ENCODE assay signal across 8 cellular contexts in the genomic region with DNA sequence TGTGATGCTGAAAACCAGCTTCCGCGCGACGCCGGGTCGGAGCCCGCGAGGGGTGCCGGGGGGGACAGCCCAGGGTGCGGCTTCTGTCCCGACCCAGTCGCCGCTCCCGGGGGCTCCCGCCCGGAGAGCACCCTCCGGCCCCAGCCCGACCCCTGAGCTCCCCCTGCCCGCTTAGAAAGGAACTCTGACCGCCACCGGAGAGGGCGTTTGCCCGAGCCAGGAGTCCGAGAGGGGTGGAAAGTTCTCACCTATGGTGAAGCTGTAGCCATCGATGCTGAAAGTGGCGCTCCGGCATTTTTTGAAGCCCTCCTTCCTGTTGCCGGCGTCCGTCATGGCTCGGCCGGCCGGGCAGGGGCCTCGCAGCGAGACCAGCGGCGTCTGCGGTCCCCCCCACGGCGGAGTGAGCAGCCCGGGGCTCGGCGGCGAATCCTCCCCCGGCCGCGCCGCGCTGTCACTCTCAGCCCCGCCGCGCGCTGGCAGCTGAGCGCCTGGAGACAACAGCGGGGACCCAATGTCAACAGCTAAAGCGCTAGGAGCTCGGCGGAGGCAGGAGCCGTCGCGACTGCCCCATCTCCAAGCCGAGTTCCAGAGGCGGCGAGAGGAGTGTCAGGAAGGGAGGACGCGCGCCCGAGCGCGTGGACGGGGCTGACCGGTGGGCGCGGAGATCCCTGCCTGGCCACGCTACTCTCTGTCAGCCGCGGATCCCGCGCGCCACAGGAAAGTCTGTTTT.
DNase-seq lines count a peak whose midpoint lies in the region; ATAC-seq and TF ChIP-seq lines count a peak whose summit lies in the region.
"Had no signal": no experiment of that assay in that cellular context is flagged by ENCODE, and none has a peak within 500 bp of the region (broad histone marks: within the 10 kb centered on the region; RNA-seq: fewer than 3 reads in every experiment).

No MANE protein-coding gene starts in this region.

- H3K36me3 ChIP-seq in HUES48 (ENCODE audit: control insufficient read depth, insufficient read depth, low read length) = no peaks in the 10 kb centered on the region
- H3K36me3 ChIP-seq in ascending aorta = no peaks in the 10 kb centered on the region
- H3K36me3 ChIP-seq in iPS-20b (ENCODE audit: insufficient read depth, low read depth, low read length) = no peaks in the 10 kb centered on the region
- H3K36me3 ChIP-seq: HAP-1 had no signal

- no peaks in the 10 kb centered on the region for H3K36me3 Mint-ChIP-seq in stimulated activated effector memory CD8-positive, alpha-beta T cell treated with anti-CD3 and anti-CD28 coated beads, Interleukin-12 subunit alpha, Interleukin-12 subunit beta, amount 100 ng/mL, for 72 hours

- H3K9me3 Mint-ChIP-seq in stimulated activated effector memory CD8-positive, alpha-beta T cell treated with anti-CD3 and anti-CD28 coated beads, Interleukin-12 subunit alpha, Interleukin-12 subunit beta, amount 100 ng/mL, for 72 hours = peaks cover 5% of the 10 kb centered on the region

- DNase-seq in ascending aorta (ENCODE audit: low spot score in 2 of 2) (no peak), NCI-H2029 (lab: John Stamatoyannopoulos, UW) (no peak)
- DNase-seq in stimulated activated effector memory CD8-positive, alpha-beta T cell treated with anti-CD3 and anti-CD28 coated beads, Interleukin-12 subunit alpha, Interleukin-12 subunit beta, amount 100 ng/mL, for 72 hours (ENCODE audit: low spot score in 2 of 2) = no peak

- no peak overlapping the region for H3K27ac Mint-ChIP-seq in stimulated activated effector memory CD8-positive, alpha-beta T cell treated with anti-CD3 and anti-CD28 coated beads, Interleukin-12 subunit alpha, Interleukin-12 subunit beta, amount 100 ng/mL, for 72 hours

- H3K4me3 ChIP-seq in HUES48 (ENCODE audit: low read depth, low read length) = peak overlapping the region; percentile 69
- peak overlapping the region; percentile 39 to 58 for H3K4me3 ChIP-seq in ascending aorta
- peak overlapping the region; percentile 64 for H3K4me3 ChIP-seq in iPS-20b (ENCODE audit: low read length)
- H3K4me3 ChIP-seq: HAP-1 had no signal

- H3K4me1 Mint-ChIP-seq in stimulated activated effector memory CD8-positive, alpha-beta T cell treated with anti-CD3 and anti-CD28 coated beads, Interleukin-12 subunit alpha, Interleukin-12 subunit beta, amount 100 ng/mL, for 72 hours = no peaks in the 10 kb centered on the region

- no peak overlapping the region for H3K9ac ChIP-seq in HUES48 (ENCODE audit: low read depth, low read length)
- H3K9ac ChIP-seq in iPS-20b (ENCODE audit: low read depth, low read length) = no peak overlapping the region

- no peaks in the 10 kb centered on the region for H3K9me3 ChIP-seq in HUES48 (ENCODE audit: control insufficient read depth, insufficient read depth, low read length)
- H3K9me3 ChIP-seq in ascending aorta = no peaks in the 10 kb centered on the region
- H3K9me3 ChIP-seq in iPS-20b (ENCODE audit: insufficient read depth, low read depth, low read length) = no peaks in the 10 kb centered on the region
- H3K9me3 ChIP-seq: HAP-1 had no signal

- no peak overlapping the region for H3K27ac ChIP-seq in HUES48 (ENCODE audit: low read depth, low read length)
- H3K27ac ChIP-seq in ascending aorta = no peak overlapping the region
- H3K27ac ChIP-seq in iPS-20b (ENCODE audit: low read length) = no peak overlapping the region

- no peak for TF ChIP-seq CTCF in ascending aorta (IDR thresholded peaks at IDR 0.05)

- H3K27me3 ChIP-seq in HUES48 (ENCODE audit: control insufficient read depth, insufficient read depth, low read length) (peaks cover 61% of the 10 kb centered on the region), ascending aorta (peaks cover 10% of the 10 kb centered on the region), iPS-20b (ENCODE audit: insufficient read depth, low read length) (peaks cover 55% of the 10 kb centered on the region)

- intact Hi-C loops in ascending aorta (cut with DNase I) = no loop called here

- ATAC-seq in stimulated activated effector memory CD8-positive, alpha-beta T cell treated with anti-CD3 and anti-CD28 coated beads, Interleukin-12 subunit alpha, Interleukin-12 subunit beta, amount 100 ng/mL, for 72 hours = peak; percentile 34
- ATAC-seq in HG02852 (IDR thresholded peaks at IDR 0.05; ENCODE audit: unreplicated experiment) = no peak
- ATAC-seq in HG03439 (IDR thresholded peaks at IDR 0.05; ENCODE audit: unreplicated experiment) = no peak

- no peak overlapping the region for H3K4me3 Mint-ChIP-seq in stimulated activated effector memory CD8-positive, alpha-beta T cell treated with anti-CD3 and anti-CD28 coated beads, Interleukin-12 subunit alpha, Interleukin-12 subunit beta, amount 100 ng/mL, for 72 hours

- peaks cover 17% of the 10 kb centered on the region for H3K4me1 ChIP-seq in HUES48 (ENCODE audit: control insufficient read depth, insufficient read depth, low read length)
- H3K4me1 ChIP-seq in ascending aorta = peaks cover 0 to 6% of the 10 kb centered on the region in 2 donors
- peaks cover 11% of the 10 kb centered on the region; the same call in 1 of the 2 replicates for H3K4me1 ChIP-seq in iPS-20b (ENCODE audit: insufficient read depth, low read length)
- H3K4me1 ChIP-seq: HAP-1 had no signal
